Comparison of ENCODE assay signal across 27 cellular contexts in the genomic region with DNA sequence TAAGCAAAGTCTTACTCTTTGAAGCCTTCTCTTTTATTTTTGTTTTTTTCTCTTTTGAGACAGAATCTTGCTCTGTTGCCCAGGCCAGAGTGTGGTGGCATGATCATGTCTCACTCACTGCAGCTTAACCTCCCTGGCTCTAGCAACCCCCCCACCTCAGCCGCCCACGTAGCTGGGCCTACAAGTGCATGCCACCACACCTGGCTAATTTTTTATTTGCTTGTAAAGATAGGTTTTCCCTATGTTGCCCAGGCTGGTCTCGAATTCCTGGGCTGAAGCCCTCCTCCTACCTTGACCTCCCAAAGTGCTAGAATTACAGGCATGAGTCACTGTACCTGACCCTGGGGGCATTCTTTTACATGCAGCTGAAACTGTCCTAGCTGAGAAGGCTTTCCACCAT.
"Had no signal": no experiment of that assay in that cellular context is flagged by ENCODE, and none has a peak within 500 bp of the region (broad histone marks: within the 10 kb centered on the region; RNA-seq: fewer than 3 reads in every experiment).

No MANE protein-coding gene starts in this region.

- H3K4me2 ChIP-seq: neural progenitor cell had no signal

- H3K27ac ChIP-seq: left lung, lower lobe of right lung, neural progenitor cell, ovary, prostate gland, skin epidermis, stomach, suprapubic skin, thoracic aorta, tibial artery, uterus had no signal

- H3K27me3 ChIP-seq: left lung, neural progenitor cell, neutrophil, ovary, stomach, suprapubic skin, tibial artery, uterus had no signal

- H3K36me3 ChIP-seq: lower lobe of right lung, neural progenitor cell, ovary, prostate gland, stomach, suprapubic skin, thoracic aorta, uterus had no signal

- H3K36me3 Mint-ChIP-seq: natural killer cell, neural progenitor cell, type B pancreatic cell had no signal

- H3K9me3 ChIP-seq: left lung, lower lobe of right lung, neutrophil, ovary, prostate gland, stomach, suprapubic skin, thoracic aorta, tibial artery, uterus had no signal

- H3K9ac ChIP-seq: neural progenitor cell had no signal

- H3K9me3 Mint-ChIP-seq: natural killer cell, nephron progenitor cell, neural progenitor cell, type B pancreatic cell had no signal

- H3K4me3 Mint-ChIP-seq: natural killer cell, nephron progenitor cell, neural progenitor cell, type B pancreatic cell had no signal

- DNase-seq: hippocampal formation; kidney; left colon; left lung; lower lobe of right lung; naive B cell; natural killer cell; nephron progenitor cell; ovary; retina; right cardiac atrium; stimulated activated CD4-positive, alpha-beta T cell treated with anti-CD3 and anti-CD28 coated beads, Interleukin-12 subunit alpha, Interleukin-12 subunit beta, amount 100 ng/mL, for 4 hours; stimulated activated CD4-positive, alpha-beta T cell treated with anti-CD3 and anti-CD28 coated beads, Interleukin-15, amount 100 ng/mL, for 24 hours; stimulated activated CD4-positive, alpha-beta T cell treated with anti-CD3 and anti-CD28 coated beads, Interleukin-2, amount 100 ng/mL, for 24 hours; stimulated activated CD4-positive, alpha-beta T cell treated with anti-CD3 and anti-CD28 coated beads, Interleukin-4, amount 100 ng/mL, for 1 hour; stimulated activated naive CD4-positive, alpha-beta T cell; stomach; tibial artery; uterus had no signal

- ATAC-seq: left colon, left lung, lower lobe of right lung, natural killer cell, right cardiac atrium, sciatic nerve had no signal

- H3K4me1 ChIP-seq: left lung, lower lobe of right lung, prostate gland, stomach, suprapubic skin, tibial artery, uterus had no signal

- H2AFZ ChIP-seq: neural progenitor cell had no signal

- H3K4me3 ChIP-seq: left lung, lower lobe of right lung, neural progenitor cell, ovary, prostate gland, skin epidermis, stomach, suprapubic skin, thoracic aorta, tibial artery, uterus had no signal

- H3K4me1 Mint-ChIP-seq: nephron progenitor cell had no signal

- FAIRE-seq: kidney had no signal

- H3K27me3 Mint-ChIP-seq: naive B cell had no signal

- H3K27ac Mint-ChIP-seq: natural killer cell, nephron progenitor cell, neural progenitor cell, type B pancreatic cell had no signal
